In the genomic region with DNA sequence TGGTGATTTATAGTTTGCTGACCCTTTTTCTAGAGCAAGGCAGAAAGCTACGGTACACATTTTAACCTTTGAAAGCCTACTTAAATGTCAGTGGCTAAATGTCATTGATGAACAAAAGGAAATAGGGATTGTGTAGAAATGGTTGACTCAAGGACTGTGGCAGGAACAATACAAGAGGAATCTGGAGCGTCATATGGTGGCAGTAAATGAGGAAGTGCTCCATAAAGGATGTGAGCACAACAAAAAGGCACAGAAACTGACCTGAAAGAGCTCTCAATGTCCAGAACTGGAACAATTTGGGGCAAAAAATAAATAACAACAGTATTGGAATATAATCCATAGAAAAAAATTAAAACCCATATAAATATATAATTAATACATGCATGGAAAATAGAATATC, we compare ENCODE assay signal across 29 cellular contexts.
DNase-seq lines count a peak whose midpoint lies in the region; ATAC-seq, FAIRE-seq and TF ChIP-seq lines count a peak whose summit lies in the region.
"Had no signal": no experiment of that assay in that cellular context is flagged by ENCODE, and none has a peak within 500 bp of the region (broad histone marks: within the 10 kb centered on the region; RNA-seq: fewer than 3 reads in every experiment).

No MANE protein-coding gene starts in this region.

- H3K79me2 ChIP-seq in GM23338 (replicated peaks; ENCODE audit: insufficient read depth) (no peaks in the 10 kb centered on the region), K562 (ENCODE audit: control insufficient read depth, insufficient read depth, low read length) (no peaks in the 10 kb centered on the region)

- peak overlapping the region; percentile 34; the same call in 1 of the 2 replicates for H3K27ac Mint-ChIP-seq in GM23338
- no peak overlapping the region for H3K27ac Mint-ChIP-seq in effector memory CD8-positive, alpha-beta T cell
- H3K27ac Mint-ChIP-seq: activated CD4-positive, alpha-beta memory T cell treated with anti-CD3 and anti-CD28 coated beads for 36 hours; activated naive CD4-positive, alpha-beta T cell treated with anti-CD3 and anti-CD28 coated beads, Interleukin-2, amount 50 U/mL, for 72 hours; activated T-helper 2 cell treated with anti-CD3 and anti-CD28 coated beads, Interferon-gamma antibody, Interleukin-2, Interleukin-4, amounts not matched to agents 10 μg/mL and 5 μg/mL and 100 μg/mL, durations not matched to agents 14 hours and 24 hours and 36 hours; stimulated activated naive CD8-positive, alpha-beta T cell treated with anti-CD3 and anti-CD28 coated beads, Interleukin-15, Interleukin-2, amounts not matched to agents 100 ng/mL and 50 ng/mL, for 24 hours had no signal

- intact Hi-C loops in K562 (cut with micrococcal nuclease) = no loop called here
- intact Hi-C loops in right lobe of liver (cut with DNase I) = no loop called here

- H3K36me3 ChIP-seq in GM23338 (ENCODE audit: insufficient read depth) (0 out of 2 replicates have a peak, but pooled peaks cover 4% of the 10 kb centered on the region), K562 (ENCODE audit: control insufficient read depth, insufficient read depth, low read length) (no peaks in the 10 kb centered on the region), right lobe of liver (no peaks in the 10 kb centered on the region)
- H3K36me3 ChIP-seq: breast epithelium, thyroid gland, vagina had no signal

- H3K4me1 ChIP-seq in GM23338 (ENCODE audit: insufficient read depth) = peaks cover 20% of the 10 kb centered on the region
- no peaks in the 10 kb centered on the region for H3K4me1 ChIP-seq in K562 (replicated peaks in 1 of 2; ENCODE audit: control insufficient read depth in 2 of 2, insufficient read depth in 2 of 2, low read length in 2 of 2)
- no peaks in the 10 kb centered on the region for H3K4me1 ChIP-seq in right lobe of liver
- H3K4me1 ChIP-seq: A549, breast epithelium, thyroid gland, vagina had no signal

- BruUV-seq in K562 (replicated peaks; lab: Mats Ljungman, UMichigan) = no TSS peak

- no peaks in the 10 kb centered on the region for H3F3A ChIP-seq in GM23338 (replicated peaks; ENCODE audit: low read depth)

- TF ChIP-seq POLR2A in K562 (conservative IDR thresholded peaks at IDR 0.05) (no peak), right lobe of liver (IDR thresholded peaks at IDR 0.05) (no peak)

- no peaks in the 10 kb centered on the region for H3K9me1 ChIP-seq in K562 (ENCODE audit: control insufficient read depth, insufficient read depth, low read length)

- no peak overlapping the region for H3K27ac ChIP-seq in GM23338 (ENCODE audit: low read depth)
- no peak overlapping the region for H3K27ac ChIP-seq in K562 (ENCODE audit: extremely low read depth, low read depth, low read length)
- H3K27ac ChIP-seq in right lobe of liver = no peak overlapping the region
- H3K27ac ChIP-seq: A549, breast epithelium, PC-9, thyroid gland, vagina had no signal

- peak; percentile 14 to 15 for DNase-seq in AML-193 (lab: John Stamatoyannopoulos, UW)
- no peak for DNase-seq in GM23338 (ENCODE audit: low spot score)
- peak; percentile 50 for DNase-seq in NOMO-1 treated with DMSO at 0.1 percent for 48 hours (lab: John Stamatoyannopoulos, UW; ENCODE audit: unreplicated experiment)
- no peak for DNase-seq in K562 (ENCODE audit: extremely low read depth in 1 of 4, low spot score in 3 of 4)
- no peak for DNase-seq in OCI-M2 (lab: John Stamatoyannopoulos, UW; ENCODE audit: unreplicated experiment)
- DNase-seq in right lobe of liver = no peak
- no peak for DNase-seq in effector memory CD8-positive, alpha-beta T cell
- DNase-seq: activated CD4-positive, alpha-beta memory T cell treated with anti-CD3 and anti-CD28 coated beads for 36 hours; activated CD8-positive, alpha-beta memory T cell treated with anti-CD3 and anti-CD28 coated beads, Interleukin-2, amount 50 U/mL, for 4 hours; DMS79 treated with DMSO at 0.1 percent for 48 hours; effector CD8-positive, alpha-beta T cell; erythroblast; islet precursor cell; Karpas-422; left ventricle myocardium superior; NCI-H1105; NCI-H2081 treated with DMSO at 0.1 percent for 48 hours; NCI-H446 treated with DMSO at 0.1 percent for 48 hours; PC-9; thyroid gland had no signal

- no peaks in the 10 kb centered on the region for H3K9me3 ChIP-seq in K562 (replicated peaks; ENCODE audit: control insufficient read depth, insufficient read depth, low read depth, low read length)
- H3K9me3 ChIP-seq in right lobe of liver = no peaks in the 10 kb centered on the region
- H3K9me3 ChIP-seq: A549, thyroid gland, vagina had no signal

- H3K4me2 ChIP-seq in GM23338 = no peak overlapping the region
- no peak overlapping the region for H3K4me2 ChIP-seq in K562 (ENCODE audit: insufficient read depth, low read length)
- H3K4me2 ChIP-seq: A549, PC-9 had no signal

- TF ChIP-seq CTCF in GM23338 (conservative IDR thresholded peaks at IDR 0.05; ENCODE audit: low read depth in 2 of 2) = no peak
- TF ChIP-seq CTCF in K562 (IDR thresholded peaks at IDR 0.05 in 2 of 3, conservative IDR thresholded peaks at IDR 0.05 in 1 of 3; ENCODE audit: insufficient read depth in 2 of 3, low read depth in 1 of 3, low read length in 3 of 3) = no peak
- no peak for TF ChIP-seq CTCF in right lobe of liver (IDR thresholded peaks at IDR 0.05)

- 0 out of 2 replicates have a peak, but pooled peaks cover 5% of the 10 kb centered on the region for H3K9me2 ChIP-seq in GM23338 (ENCODE audit: insufficient read depth)

- no peaks in the 10 kb centered on the region for H3K36me3 Mint-ChIP-seq in GM23338 (ENCODE audit: low read depth)
- no peaks in the 10 kb centered on the region for H3K36me3 Mint-ChIP-seq in effector memory CD8-positive, alpha-beta T cell (ENCODE audit: insufficient read depth)
- H3K36me3 Mint-ChIP-seq: activated naive CD4-positive, alpha-beta T cell treated with anti-CD3 and anti-CD28 coated beads, Interleukin-2, amount 50 U/mL, for 72 hours had no signal

- POLR2A ChIA-PET in K562 (lab: Yijun Ruan, JAX) = interaction anchor here (0.5 kb wide), 1 partner anchor 290 kb away, joined by 3 read pairs; no protein-coding TSS in a partner anchor

- H3K27me3 ChIP-seq in GM23338 (ENCODE audit: insufficient read depth) = no peaks in the 10 kb centered on the region
- H3K27me3 ChIP-seq in K562 (ENCODE audit: control insufficient read depth in 2 of 2, insufficient read depth in 2 of 2, low read length in 2 of 2) = no peaks in the 10 kb centered on the region
- no peaks in the 10 kb centered on the region for H3K27me3 ChIP-seq in right lobe of liver
- H3K27me3 ChIP-seq: breast epithelium, thyroid gland, vagina had no signal

- no peak for TF ChIP-seq EP300 in K562 (IDR thresholded peaks at IDR 0.05; ENCODE audit: low read length)

- peak overlapping the region; percentile 57; the same call in 1 of the 2 replicates for H2AFZ ChIP-seq in GM23338
- H2AFZ ChIP-seq in K562 (ENCODE audit: low read depth, low read length) = no peak overlapping the region
- H2AFZ ChIP-seq: PC-9 had no signal

- WGBS in K562 (ENCODE audit: insufficient coverage, low coverage, missing lambda C conversion rate) = 0% methylated on average over 2 of the region's 2 CpGs
- 46% methylated on average over 2 of the region's 2 CpGs for WGBS in right lobe of liver (ENCODE audit: insufficient coverage, low coverage, low lambda C conversion rate, missing lambda C conversion rate)

- H4K20me1 ChIP-seq in GM23338 (replicated peaks; ENCODE audit: insufficient read depth) (no peaks in the 10 kb centered on the region), K562 (replicated peaks; ENCODE audit: control insufficient read depth, insufficient read depth, low read length) (no peaks in the 10 kb centered on the region)

- H3K4me3 Mint-ChIP-seq in GM23338 = no peak overlapping the region
- H3K4me3 Mint-ChIP-seq in effector memory CD8-positive, alpha-beta T cell = no peak overlapping the region
- H3K4me3 Mint-ChIP-seq: activated CD4-positive, alpha-beta memory T cell treated with anti-CD3 and anti-CD28 coated beads for 36 hours; stimulated activated naive CD8-positive, alpha-beta T cell treated with anti-CD3 and anti-CD28 coated beads, Interleukin-15, Interleukin-2, amounts not matched to agents 100 ng/mL and 50 ng/mL, for 24 hours had no signal

- ATAC-seq in GM23338 (no peak), K562 (no peak), HG03097 (IDR thresholded peaks at IDR 0.05; ENCODE audit: low FRiP score, unreplicated experiment) (no peak), right lobe of liver (no peak)
- no peak for ATAC-seq in effector memory CD8-positive, alpha-beta T cell (replicated peaks)
- ATAC-seq: A549; activated naive CD4-positive, alpha-beta T cell treated with anti-CD3 and anti-CD28 coated beads, Interleukin-2, amount 50 U/mL, for 72 hours; left ventricle myocardium superior; Right ventricle myocardium inferior had no signal

- CTCF ChIA-PET in K562 (lab: Yijun Ruan, JAX; ENCODE audit: low intra/inter-chr PET ratio) = no interaction called here

- no peak overlapping the region for H3K9ac ChIP-seq in K562 (ENCODE audit: insufficient read depth in 1 of 2, low read depth in 2 of 2, low read length in 2 of 2)

- no peaks in the 10 kb centered on the region for H3K27me3 Mint-ChIP-seq in GM23338 (ENCODE audit: insufficient read depth, low read depth, poor library complexity)
- no peaks in the 10 kb centered on the region for H3K27me3 Mint-ChIP-seq in effector memory CD8-positive, alpha-beta T cell
- H3K27me3 Mint-ChIP-seq: activated CD4-positive, alpha-beta memory T cell treated with anti-CD3 and anti-CD28 coated beads for 36 hours; stimulated activated naive CD8-positive, alpha-beta T cell treated with anti-CD3 and anti-CD28 coated beads, Interleukin-15, Interleukin-2, amounts not matched to agents 100 ng/mL and 50 ng/mL, for 24 hours had no signal

- no peaks in the 10 kb centered on the region for H3K9me3 Mint-ChIP-seq in GM23338
- peaks cover 9 to 18% of the 10 kb centered on the region in 2 donors for H3K9me3 Mint-ChIP-seq in effector memory CD8-positive, alpha-beta T cell

- no peak for FAIRE-seq in K562 (lab: Jason Lieb, UNC)
- FAIRE-seq: A549, colon had no signal

- H3K4me3 ChIP-seq in GM23338 (no peak overlapping the region), K562 (no peak overlapping the region), right lobe of liver (no peak overlapping the region)
- H3K4me3 ChIP-seq: A549, breast epithelium, PC-9, thyroid gland, vagina had no signal

- H3K4me1 Mint-ChIP-seq in GM23338 = peaks cover 16% of the 10 kb centered on the region
- H3K4me1 Mint-ChIP-seq in effector memory CD8-positive, alpha-beta T cell (ENCODE audit: low read depth in 2 of 2) = no peaks in the 10 kb centered on the region

- in situ Hi-C loops in K562 (cut with MboI) = no loop called here

- TF ChIP-seq RAD21 in K562 (CRISPR knock-in tag; conservative IDR thresholded peaks at IDR 0.05 in 1 of 2, IDR thresholded peaks at IDR 0.05 in 1 of 2) = no peak

TF ChIP-seq in GM23338, 12 proteins besides CTCF, POLR2A, EP300 and RAD21 (continues in another document):
- TF ChIP-seq POLR2AphosphoS5 (IDR thresholded peaks at IDR 0.05; ENCODE audit: low read depth) = no peak

TF ChIP-seq in K562, 482 proteins besides CTCF, POLR2A, EP300 and RAD21:
- TF ChIP-seq MXI1 (IDR thresholded peaks at IDR 0.05; ENCODE audit: low read depth, low read length) (no peak), SPI1 (IDR thresholded peaks at IDR 0.05; ENCODE audit: borderline replicate concordance, low read depth, low read length) (peak; percentile 45; the same call in 1 of the 2 replicates)

Comparison
In these comparisons a context has a peak if more than half of its experiments do, and no peak if none do; other contexts are left out.
1. DNase-seq: peak in AML-193 (2 of 2) and NOMO-1 treated with DMSO at 0.1 percent for 48 hours (single experiment); none in GM23338 (single experiment), K562 (0 of 4), OCI-M2 (single experiment), right lobe of liver (0 of 3) and effector memory CD8-positive, alpha-beta T cell (0 of 3).